12 cellular contexts compared by ENCODE assay signal in the genomic region with DNA sequence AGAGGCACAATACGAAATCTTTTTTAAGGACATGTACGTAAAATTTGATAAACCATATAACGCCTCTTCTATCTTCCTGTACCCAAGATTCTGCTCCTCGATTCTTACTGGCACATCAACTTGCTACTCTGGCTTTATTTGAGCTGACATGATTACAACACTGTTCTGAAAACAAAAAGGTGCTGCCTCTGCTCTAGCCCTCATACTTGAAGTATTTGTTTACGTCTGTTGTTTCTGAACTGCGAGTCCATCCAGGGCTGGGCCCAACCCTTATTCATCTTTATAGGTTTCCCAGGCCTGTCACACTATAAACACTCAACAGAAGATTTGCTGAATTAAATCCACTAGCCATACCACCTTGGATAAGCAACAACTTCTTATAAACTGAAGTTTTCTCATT.
DNase-seq lines count a peak whose midpoint lies in the region; TF ChIP-seq lines count a peak whose summit lies in the region.
"Had no signal": no experiment of that assay in that cellular context is flagged by ENCODE, and none has a peak within 500 bp of the region (broad histone marks: within the 10 kb centered on the region; RNA-seq: fewer than 3 reads in every experiment).

No MANE protein-coding gene starts in this region.

- peaks cover 11% of the 10 kb centered on the region for H3K36me3 Mint-ChIP-seq in neural progenitor cell

- H3K4me2 ChIP-seq in neural progenitor cell = peak overlapping the region; percentile 58

- H3K27ac ChIP-seq in ascending aorta = peak overlapping the region; percentile 49 to 56
- H3K27ac ChIP-seq in neural progenitor cell = no peak overlapping the region
- peak overlapping the region; percentile 25 to 97 for H3K27ac ChIP-seq in tibial artery
- H3K27ac ChIP-seq: colonic mucosa had no signal

- intact Hi-C loops in ascending aorta (cut with DNase I) = loop anchor here (10.0 kb wide), 1 partner anchor 206 kb away; no protein-coding TSS in a partner anchor
- intact Hi-C loops in tibial artery (cut with DNase I; ENCODE audit: low total_unique reads) = loop anchor here (10.0 kb wide), 2 partner anchors 124 to 186 kb away; no protein-coding TSS in a partner anchor

- peaks cover 36% of the 10 kb centered on the region for H3F3A ChIP-seq in neural progenitor cell (ENCODE audit: low read depth)

- H3K27me3 ChIP-seq in ascending aorta (no peaks in the 10 kb centered on the region), neural progenitor cell (no peaks in the 10 kb centered on the region), tibial artery (no peaks in the 10 kb centered on the region)
- H3K27me3 ChIP-seq: colonic mucosa had no signal

- no peak for TF ChIP-seq CTCF in ascending aorta (IDR thresholded peaks at IDR 0.05)
- TF ChIP-seq CTCF in fibroblast of the aortic adventitia (IDR thresholded peaks at IDR 0.05; ENCODE audit: insufficient read depth, low read length) = no peak
- no peak for TF ChIP-seq CTCF in neural progenitor cell (IDR thresholded peaks at IDR 0.05)
- TF ChIP-seq CTCF in tibial artery (IDR thresholded peaks at IDR 0.05) = no peak

- H3K36me3 ChIP-seq in ascending aorta = peaks cover 0 to 4% of the 10 kb centered on the region in 2 donors
- no peaks in the 10 kb centered on the region for H3K36me3 ChIP-seq in neural progenitor cell
- no peaks in the 10 kb centered on the region for H3K36me3 ChIP-seq in tibial artery
- H3K36me3 ChIP-seq: colonic mucosa had no signal

- H3K4me1 ChIP-seq in ascending aorta (peaks cover 4 to 45% of the 10 kb centered on the region in 2 donors), neural progenitor cell (peaks cover 62% of the 10 kb centered on the region), tibial artery (peaks cover 0 to 84% (median 48%) of the 10 kb centered on the region in 4 donors)
- H3K4me1 ChIP-seq: colonic mucosa had no signal

- DNase-seq in ascending aorta (ENCODE audit: low spot score in 2 of 2) = no peak
- DNase-seq in fibroblast of the aortic adventitia (ENCODE audit: low read depth) = no peak
- DNase-seq in neural progenitor cell (ENCODE audit: low spot score) = no peak
- DNase-seq in tibial artery = no peak
- DNase-seq in NCI-H524 (lab: John Stamatoyannopoulos, UW) = no peak
- DNase-seq in Kasumi-1 (lab: John Stamatoyannopoulos, UW) = no peak
- no peak for DNase-seq in T-helper 1 cell
- DNase-seq: activated B cell treated with CpG ODN at 0.5 μM for 24 hours; GF-D8; NCI-H1436 treated with DMSO at 0.1 percent for 48 hours; stimulated activated CD4-positive, alpha-beta T cell treated with anti-CD3 and anti-CD28 coated beads, Interleukin-2, amount 100 ng/mL, for 24 hours had no signal

- H3K4me3 Mint-ChIP-seq in neural progenitor cell = peak overlapping the region; percentile 27
- H3K4me3 Mint-ChIP-seq: activated B cell treated with CpG ODN at 0.5 μM for 24 hours had no signal

- no peak overlapping the region for H3K9ac ChIP-seq in neural progenitor cell

- H3K9me3 Mint-ChIP-seq in neural progenitor cell = peaks cover 2% of the 10 kb centered on the region
- H3K9me3 Mint-ChIP-seq: activated B cell treated with CpG ODN at 0.5 μM for 24 hours had no signal

- peak overlapping the region; percentile 18 to 74 for H3K4me3 ChIP-seq in ascending aorta
- peak overlapping the region; percentile 4 for H3K4me3 ChIP-seq in fibroblast of the aortic adventitia (ENCODE audit: low read depth, low read length)
- peak overlapping the region; percentile 21 for H3K4me3 ChIP-seq in neural progenitor cell
- no peak overlapping the region for H3K4me3 ChIP-seq in tibial artery
- H3K4me3 ChIP-seq: colonic mucosa had no signal

- H3K27ac Mint-ChIP-seq in neural progenitor cell = no peak overlapping the region
- H3K27ac Mint-ChIP-seq: activated B cell treated with CpG ODN at 0.5 μM for 24 hours had no signal

- H2AFZ ChIP-seq in neural progenitor cell (replicated peaks) = no peak overlapping the region

- H3K4me1 Mint-ChIP-seq in neural progenitor cell = peaks cover 57% of the 10 kb centered on the region

- H3K27me3 Mint-ChIP-seq in neural progenitor cell (ENCODE audit: insufficient read depth, low read depth) = peaks cover 6% of the 10 kb centered on the region

- H4K20me1 ChIP-seq in neural progenitor cell (ENCODE audit: low read depth) = peaks cover 24% of the 10 kb centered on the region

- H3K9me3 ChIP-seq in ascending aorta (no peaks in the 10 kb centered on the region), neural progenitor cell (ENCODE audit: low read depth) (no peaks in the 10 kb centered on the region), tibial artery (no peaks in the 10 kb centered on the region)
- H3K9me3 ChIP-seq: colonic mucosa had no signal

- H3K79me2 ChIP-seq in neural progenitor cell (ENCODE audit: low read depth) = peaks cover 75% of the 10 kb centered on the region

Comparison
In these comparisons a context has a peak if more than half of its experiments do, and no peak if none do; other contexts are left out.
1. H3K4me3 ChIP-seq: peak in ascending aorta (2 of 2), fibroblast of the aortic adventitia (single experiment) and neural progenitor cell (single experiment); none in tibial artery (0 of 2).